ENCODE assay signal across 15 cellular contexts in the genomic region with DNA sequence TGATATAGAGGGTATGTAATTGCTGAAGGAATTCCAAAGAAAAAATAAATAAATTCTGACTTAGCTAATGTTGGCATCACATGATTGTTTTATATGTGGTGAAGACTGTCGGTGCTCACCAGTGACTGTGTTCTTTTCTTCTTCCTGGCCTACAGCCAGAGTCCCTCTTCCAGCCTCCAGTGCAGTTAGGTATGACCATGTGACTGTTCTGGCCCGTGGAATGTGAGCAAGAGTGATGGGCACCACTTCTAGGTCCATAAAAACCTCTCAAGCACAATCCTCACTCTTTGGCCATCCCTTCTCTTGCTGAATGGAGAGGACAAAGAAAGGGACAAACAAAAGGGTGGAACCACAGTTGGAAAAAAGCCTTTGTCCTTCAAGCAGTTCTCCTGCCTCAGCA. TPM values are rescaled to one million over a fixed set of nuclear protein-coding genes. Genes with fewer than 3 reads are reported as not detected.
DNase-seq lines count a peak whose midpoint lies in the region; ATAC-seq and TF ChIP-seq lines count a peak whose summit lies in the region.
"Had no signal": no experiment of that assay in that cellular context is flagged by ENCODE, and none has a peak within 500 bp of the region (broad histone marks: within the 10 kb centered on the region; RNA-seq: fewer than 3 reads in every experiment).

No MANE protein-coding gene starts in this region.

- no peaks in the 10 kb centered on the region for H3K79me2 ChIP-seq in PC-3 (ENCODE audit: low read length)

- ATAC-seq in PC-3: no peak
- ATAC-seq in GM18517 (IDR thresholded peaks at IDR 0.05; ENCODE audit: unreplicated experiment): no peak

- no peak overlapping the region for H3K4me2 ChIP-seq in PC-3 (ENCODE audit: low read length)

- no peaks in the 10 kb centered on the region for H3K9me3 ChIP-seq in PC-3 (ENCODE audit: low read length)
- H3K9me3 ChIP-seq: SJCRH30 had no signal

- H3K27ac ChIP-seq in PC-3 (ENCODE audit: low read length): no peak overlapping the region
- H3K27ac ChIP-seq: 22Rv1, SJCRH30 had no signal

- intact Hi-C loops in PC-3 (cut with micrococcal nuclease): no loop called here

- H4K20me1 ChIP-seq in PC-3 (ENCODE audit: low read length): no peaks in the 10 kb centered on the region

- H3K4me3 ChIP-seq in PC-3 (ENCODE audit: low read length): no peak overlapping the region
- H3K4me3 ChIP-seq: SJCRH30 had no signal

- no peaks in the 10 kb centered on the region for H3K36me3 ChIP-seq in PC-3 (ENCODE audit: low read depth, low read length)
- H3K36me3 ChIP-seq: SJCRH30 had no signal

- no peaks in the 10 kb centered on the region for H3K27me3 ChIP-seq in PC-3 (ENCODE audit: low read length)
- H3K27me3 ChIP-seq: SJCRH30 had no signal

- H2AFZ ChIP-seq in PC-3 (ENCODE audit: low read length): no peak overlapping the region

- no peaks in the 10 kb centered on the region for H3F3A ChIP-seq in PC-3 (ENCODE audit: low read length, unreplicated experiment)

- H3K4me1 ChIP-seq in PC-3 (ENCODE audit: insufficient read depth, low read length): peaks cover 13% of the 10 kb centered on the region
- H3K4me1 ChIP-seq: SJCRH30 had no signal

- peak; percentile 0 for DNase-seq in DMS153 (lab: John Stamatoyannopoulos, UW)
- DNase-seq in DMS153 treated with DMSO at 0.1 percent for 48 hours (lab: John Stamatoyannopoulos, UW; ENCODE audit: unreplicated experiment): no peak
- peak; percentile 28 for DNase-seq in EH (ENCODE audit: low read depth)
- peak; percentile 39 for DNase-seq in astrocyte of the hippocampus (ENCODE audit: low read depth, low spot score)
- DNase-seq in lung microvascular endothelial cell (ENCODE audit: low read depth in 2 of 2): peak; percentile 11 to 34
- DNase-seq in GM10266 (ENCODE audit: extremely low spot score): no peak
- no peak for DNase-seq in PC-3
- DNase-seq: Calu3, H9, MV-4-11, NCI-H1436 treated with DMSO at 0.1 percent for 48 hours, NCI-H446 treated with DMSO at 0.1 percent for 48 hours, SJCRH30 had no signal

- TF ChIP-seq CTCF in GM10266 (IDR thresholded peaks at IDR 0.05; ENCODE audit: control insufficient read depth, insufficient read depth, low read depth, missing control alignments) (no peak), PC-3 (conservative IDR thresholded peaks at IDR 0.05; ENCODE audit: low read depth, low read length) (no peak)

- H3K9me2 ChIP-seq in PC-3 (replicated peaks; ENCODE audit: low read length): no peaks in the 10 kb centered on the region

- BruUV-seq in PC-3 (replicated peaks; lab: Mats Ljungman, UMichigan): no TSS peak

- CTCF ChIA-PET in PC-3 (lab: Charles Lee): no interaction called here

- POLR2A ChIA-PET in PC-3 (lab: Charles Lee; ENCODE audit: unreplicated experiment): no interaction called here

- H3K9ac ChIP-seq in PC-3 (ENCODE audit: low read length): no peak overlapping the region

RNA-seq across cellular contexts. Expression of a gene that starts 39.0 kb away (rescaled TPM):
- 34.4 and 41.7 TPM in 2 replicates for total RNA-seq in lung microvascular endothelial cell
- total RNA-seq in PC-3 (2014; rRNA removed): 10.0 and 11.1 TPM in 2 replicates

Comparison
In these comparisons a context has a peak if more than half of its experiments do, and no peak if none do; other contexts are left out.
1. DNase-seq: peak in DMS153 (single experiment), EH (single experiment), astrocyte of the hippocampus (single experiment) and lung microvascular endothelial cell (2 of 2); none in DMS153 treated with DMSO at 0.1 percent for 48 hours (single experiment), GM10266 (single experiment) and PC-3 (single experiment).